9 cellular contexts compared by ENCODE assay signal in genomic region chr5:138974227-138975063, GRCh38.
DNase-seq lines count a peak whose midpoint lies in the region; ATAC-seq, FAIRE-seq and TF ChIP-seq lines count a peak whose summit lies in the region.
"Had no signal": no experiment of that assay in that cellular context is flagged by ENCODE, and none has a peak within 500 bp of the region (broad histone marks: within the 10 kb centered on the region; RNA-seq: fewer than 3 reads in every experiment).

No MANE protein-coding gene starts in this region.

- H2BK12ac ChIP-seq in mesenchymal stem cell (ENCODE audit: low read length in 2 of 2), result peak overlapping the region in 1 of 2 experiments; percentile 63

- no peaks in the 10 kb centered on the region for H3K36me3 ChIP-seq in mesenchymal stem cell (ENCODE audit: control insufficient read depth in 1 of 2, insufficient read depth in 2 of 2, low read depth in 1 of 2, low read length in 2 of 2)
- no peaks in the 10 kb centered on the region for H3K36me3 ChIP-seq in tibial nerve

- no peak for FAIRE-seq in GM12891 (lab: Jason Lieb, UNC)

- no peak overlapping the region for H3K18ac ChIP-seq in mesenchymal stem cell (ENCODE audit: low read depth in 1 of 2, low read length in 2 of 2)

- peaks cover 5% of the 10 kb centered on the region for H3K79me1 ChIP-seq in mesenchymal stem cell (replicated peaks; ENCODE audit: low read length, poor library complexity, severe bottlenecking)

- H3K4me3 ChIP-seq in mesenchymal stem cell (ENCODE audit: insufficient read depth in 1 of 2, low read depth in 1 of 2, low read length in 2 of 2) (peak overlapping the region in 1 of 2 experiments; percentile 0), tibial nerve (no peak overlapping the region)

- no peak overlapping the region for H2AFZ ChIP-seq in mesenchymal stem cell (ENCODE audit: low read depth, low read length)

- no peak overlapping the region for H2BK120ac ChIP-seq in mesenchymal stem cell (ENCODE audit: low read depth, low read length)

- peak; percentile 84 for DNase-seq in NCI-H82 treated with DMSO at 0.1 percent for 48 hours (lab: John Stamatoyannopoulos, UW; ENCODE audit: unreplicated experiment)
- DNase-seq in mesenchymal stem cell, result no peak
- DNase-seq in tibial nerve (ENCODE audit: low spot score in 2 of 2), result peak in 1 of 2 donors; percentile 27
- no peak for DNase-seq in stimulated activated CD4-positive, alpha-beta T cell treated with anti-CD3 and anti-CD28 coated beads, Interleukin-2, amount 100 ng/mL, for 24 hours
- DNase-seq in GM12891 (ENCODE audit: insufficient read length, low spot score), result no peak
- DNase-seq: T1000 had no signal

- H3K27me3 ChIP-seq in mesenchymal stem cell (ENCODE audit: control insufficient read depth in 1 of 2, insufficient read depth in 1 of 2, low read length in 2 of 2) (no peaks in the 10 kb centered on the region), tibial nerve (no peaks in the 10 kb centered on the region)

- no peak overlapping the region for H3K4me2 ChIP-seq in mesenchymal stem cell (ENCODE audit: low read length, poor library complexity, severe bottlenecking)

- H3K9me3 ChIP-seq in mesenchymal stem cell (ENCODE audit: control insufficient read depth, low read length) (no peaks in the 10 kb centered on the region), tibial nerve (no peaks in the 10 kb centered on the region)

- WGBS in mesenchymal stem cell, result 84% methylated on average over 6 of the region's 8 CpGs
- 17 to 27% methylated on average over 8 of the region's 8 CpGs for WGBS in tibial nerve, 2 donors

- peak overlapping the region; percentile 31 for H3K27ac ChIP-seq in mesenchymal stem cell (ENCODE audit: low read length, poor library complexity, severe bottlenecking)
- peak overlapping the region; percentile 37 to 83 (median 64) for H3K27ac ChIP-seq in tibial nerve

- peaks cover 12% of the 10 kb centered on the region for H3K4me1 ChIP-seq in mesenchymal stem cell (ENCODE audit: control insufficient read depth, insufficient read depth, low read depth, low read length)
- H3K4me1 ChIP-seq in tibial nerve, result peaks cover 0 to 36% (median 18%) of the 10 kb centered on the region in 4 donors

- H2BK5ac ChIP-seq in mesenchymal stem cell (ENCODE audit: low read depth, low read length, poor library complexity, severe bottlenecking), result no peak overlapping the region

- no peak overlapping the region for H3K4ac ChIP-seq in mesenchymal stem cell (ENCODE audit: low read depth in 1 of 2, low read length in 2 of 2)

- H2AK5ac ChIP-seq in mesenchymal stem cell (ENCODE audit: low read length, severe bottlenecking), result peak overlapping the region; percentile 54

- H3K9ac ChIP-seq in mesenchymal stem cell (ENCODE audit: low read length), result peak overlapping the region; percentile 70

- no peak overlapping the region for H3K23ac ChIP-seq in mesenchymal stem cell (ENCODE audit: low read length in 2 of 2)

- no peak overlapping the region for H3K14ac ChIP-seq in mesenchymal stem cell (ENCODE audit: low read length in 2 of 2)

- TF ChIP-seq POLR2A in tibial nerve (IDR thresholded peaks at IDR 0.05) (no peak), GM12891 (IDR thresholded peaks at IDR 0.05; ENCODE audit: low read depth, low read length) (no peak)

- H4K8ac ChIP-seq in mesenchymal stem cell (ENCODE audit: low read length), result peak overlapping the region; percentile 40

- no peak for TF ChIP-seq CTCF in tibial nerve (IDR thresholded peaks at IDR 0.05)

- ATAC-seq in esophagus mucosa (peak; percentile 50), GM21515 (IDR thresholded peaks at IDR 0.05; ENCODE audit: unreplicated experiment) (no peak)
- ATAC-seq: HCT116 had no signal

- no peak for TF ChIP-seq EP300 in tibial nerve (IDR thresholded peaks at IDR 0.05)

- no peak overlapping the region for H2BK15ac ChIP-seq in mesenchymal stem cell (ENCODE audit: low read depth, poor library complexity, severe bottlenecking)

- H4K91ac ChIP-seq in mesenchymal stem cell (ENCODE audit: low read length), result no peak overlapping the region

TF ChIP-seq in GM12891, 5 proteins besides CTCF, POLR2A, EP300 and RAD21:
- TF ChIP-seq SPI1 (IDR thresholded peaks at IDR 0.05; ENCODE audit: low read depth, low read length), result no peak
- TF ChIP-seq TAF1 (IDR thresholded peaks at IDR 0.05; ENCODE audit: low read depth, low read length), result no peak
- TF ChIP-seq POU2F2 (IDR thresholded peaks at IDR 0.05; ENCODE audit: low read depth, low read length), result no peak
- no peak for TF ChIP-seq POLR2AphosphoS5 (IDR thresholded peaks at IDR 0.05; ENCODE audit: low read depth, low read length)
- no peak for TF ChIP-seq PAX5 (IDR thresholded peaks at IDR 0.05; ENCODE audit: insufficient read depth, low read length, severe bottlenecking)
